ENCODE assay signal across 9 cellular contexts in the genomic region with DNA sequence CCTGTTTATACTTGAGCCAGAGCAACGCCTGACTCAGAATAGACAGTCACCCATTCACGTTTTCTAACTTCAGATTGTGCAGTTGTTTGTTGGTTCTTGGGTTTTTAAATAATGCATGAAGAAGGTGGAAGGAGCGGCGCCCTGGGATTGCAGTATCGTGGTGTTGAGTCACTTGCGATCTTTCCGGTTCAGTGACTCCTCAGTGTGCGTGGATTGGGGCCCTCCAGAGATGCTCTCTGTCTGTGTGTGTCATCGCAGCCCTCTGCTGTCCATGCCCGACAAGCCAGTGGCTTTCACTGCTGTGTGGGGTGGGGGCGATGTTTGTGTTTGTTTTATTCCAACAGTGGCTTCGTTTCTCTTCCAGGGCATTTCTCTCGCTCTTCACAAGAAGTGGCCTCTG.
A peak's percentile ranks its signal among the peaks of the same experiment; 100 is the strongest.
DNase-seq lines count a peak whose midpoint lies in the region; ATAC-seq, FAIRE-seq and TF ChIP-seq lines count a peak whose summit lies in the region.
"Had no signal": no experiment of that assay in that cellular context is flagged by ENCODE, and none has a peak within 500 bp of the region (broad histone marks: within the 10 kb centered on the region; RNA-seq: fewer than 3 reads in every experiment).

No MANE protein-coding gene starts in this region.

- H3K4me2 ChIP-seq in OCI-LY1 (ENCODE audit: low read length) (peak overlapping the region; percentile 8; the same call in 1 of the 2 replicates), K562 (ENCODE audit: insufficient read depth, low read length) (no peak overlapping the region), osteoblast (ENCODE audit: insufficient read depth, low read length) (peak overlapping the region; percentile 37)

- ATAC-seq in K562, result peak; percentile 76

- H3K9me1 ChIP-seq in K562 (ENCODE audit: control insufficient read depth, insufficient read depth, low read length), result peaks cover 3% of the 10 kb centered on the region

- no peaks in the 10 kb centered on the region for H3K9me2 ChIP-seq in OCI-LY1 (ENCODE audit: low read depth, low read length)

- no peaks in the 10 kb centered on the region for H4K20me1 ChIP-seq in OCI-LY1 (ENCODE audit: insufficient read depth, low read length)
- peaks cover 16% of the 10 kb centered on the region; the same call in 1 of the 2 replicates for H4K20me1 ChIP-seq in K562 (replicated peaks; ENCODE audit: control insufficient read depth, insufficient read depth, low read length)
- H4K20me1 ChIP-seq in osteoblast (ENCODE audit: insufficient read depth, low read length), result no peaks in the 10 kb centered on the region

- 37% methylated on average over 12 of the region's 13 CpGs for WGBS in K562 (ENCODE audit: insufficient coverage, low coverage, missing lambda C conversion rate)

- TF ChIP-seq CTCF in OCI-LY1 (IDR thresholded peaks at IDR 0.05; ENCODE audit: low read length) (no peak; the same call in 1 of the 2 replicates), K562 (IDR thresholded peaks at IDR 0.05 in 2 of 3, conservative IDR thresholded peaks at IDR 0.05 in 1 of 3; ENCODE audit: insufficient read depth in 2 of 3, low read depth in 1 of 3, low read length in 3 of 3) (peak in 2 of 3 experiments; percentile 15 to 27; a peak in 1 of 6 replicates), osteoblast (IDR thresholded peaks at IDR 0.05; ENCODE audit: extremely low read depth, low read depth, low read length) (peak; percentile 18)

- H3K9me3 ChIP-seq in OCI-LY1 (ENCODE audit: low read length) (no peaks in the 10 kb centered on the region), K562 (replicated peaks; ENCODE audit: control insufficient read depth, insufficient read depth, low read depth, low read length) (no peaks in the 10 kb centered on the region), osteoblast (ENCODE audit: low read depth, low read length) (no peaks in the 10 kb centered on the region)

- H3K9ac ChIP-seq in OCI-LY1 (ENCODE audit: low read length), result no peak overlapping the region
- H3K9ac ChIP-seq in K562 (ENCODE audit: insufficient read depth in 1 of 2, low read depth in 2 of 2, low read length in 2 of 2), result peak overlapping the region in 1 of 2 experiments; percentile 68; a peak in 2 of 4 replicates

- in situ Hi-C loops in K562 (cut with MboI), result no loop called here

- peaks cover under 1% of the 10 kb centered on the region; the same call in 1 of the 2 replicates for H3K36me3 ChIP-seq in OCI-LY1 (ENCODE audit: insufficient read depth, low read length)
- H3K36me3 ChIP-seq in K562 (ENCODE audit: control insufficient read depth, insufficient read depth, low read length), result peaks cover 1% of the 10 kb centered on the region; the same call in 2 of the 3 replicates
- no peaks in the 10 kb centered on the region for H3K36me3 ChIP-seq in osteoblast (ENCODE audit: insufficient read depth, low read length)

- BruUV-seq in K562 (replicated peaks; lab: Mats Ljungman, UMichigan), result no TSS peak

- TF ChIP-seq POLR2A in K562 (conservative IDR thresholded peaks at IDR 0.05), result no peak

- peak; percentile 29 for DNase-seq in COLO668 (lab: John Stamatoyannopoulos, UW; ENCODE audit: unreplicated experiment)
- DNase-seq in K562 (ENCODE audit: extremely low read depth in 1 of 4, low spot score in 3 of 4), result peak in 2 of 4 experiments; percentile 20 to 40
- peak; percentile 90 for DNase-seq in osteoblast (ENCODE audit: insufficient read length, low spot score, missing footprints)
- no peak for DNase-seq in epidermal melanocyte (ENCODE audit: insufficient read length, low spot score)
- DNase-seq in DMS79 (lab: John Stamatoyannopoulos, UW), result no peak
- no peak for DNase-seq in NCI-H524 treated with DMSO at 0.1 percent for 48 hours (lab: John Stamatoyannopoulos, UW)
- no peak for DNase-seq in foreskin melanocyte
- DNase-seq: activated B cell treated with CpG ODN at 0.5 μM for 24 hours had no signal

- peak; percentile 6 for FAIRE-seq in K562 (lab: Jason Lieb, UNC)

- no peaks in the 10 kb centered on the region for H3K79me2 ChIP-seq in OCI-LY1 (ENCODE audit: insufficient read depth, low read length)
- H3K79me2 ChIP-seq in K562 (ENCODE audit: control insufficient read depth, insufficient read depth, low read length), result peaks cover 14% of the 10 kb centered on the region; the same call in 2 of the 3 replicates
- peaks cover 36% of the 10 kb centered on the region for H3K79me2 ChIP-seq in osteoblast (ENCODE audit: insufficient read depth, low read length)

- H2AFZ ChIP-seq in OCI-LY1 (ENCODE audit: low read length), result no peak overlapping the region
- no peak overlapping the region for H2AFZ ChIP-seq in K562 (ENCODE audit: low read depth, low read length)
- H2AFZ ChIP-seq in osteoblast (ENCODE audit: low read length), result no peak overlapping the region

- H3K4me3 ChIP-seq in OCI-LY1 (ENCODE audit: low read depth, low read length, poor library complexity, severe bottlenecking), result peak overlapping the region; percentile 7
- H3K4me3 ChIP-seq in K562, result no peak overlapping the region
- no peak overlapping the region for H3K4me3 ChIP-seq in osteoblast (ENCODE audit: insufficient read depth, low read length)

- POLR2A ChIA-PET in K562 (lab: Yijun Ruan, JAX), result no interaction called here

- H3K27me3 ChIP-seq in OCI-LY1 (ENCODE audit: insufficient read depth, low read length) (no peaks in the 10 kb centered on the region), K562 (ENCODE audit: control insufficient read depth in 2 of 2, insufficient read depth in 2 of 2, low read length in 2 of 2) (no peaks in the 10 kb centered on the region), osteoblast (ENCODE audit: insufficient read depth, low read length) (no peaks in the 10 kb centered on the region)

- CTCF ChIA-PET in K562 (lab: Yijun Ruan, JAX; ENCODE audit: low intra/inter-chr PET ratio), result no interaction called here

- intact Hi-C loops in K562 (cut with micrococcal nuclease), result no loop called here

- H3K4me1 ChIP-seq in OCI-LY1 (ENCODE audit: insufficient read depth, low read length, severe bottlenecking) (peaks cover 22% of the 10 kb centered on the region), K562 (replicated peaks in 1 of 2; ENCODE audit: control insufficient read depth in 2 of 2, insufficient read depth in 2 of 2, low read length in 2 of 2) (peaks cover 0 to 23% of the 10 kb centered on the region in 2 experiments; a peak in 2 of 5 replicates), osteoblast (ENCODE audit: insufficient read depth, low read length) (peaks cover 11% of the 10 kb centered on the region)

- H3K27ac ChIP-seq in OCI-LY1 (ENCODE audit: low read depth, low read length, poor library complexity, severe bottlenecking) (no peak overlapping the region), K562 (ENCODE audit: extremely low read depth, low read depth, low read length) (no peak overlapping the region), osteoblast (ENCODE audit: low read depth, low read length) (peak overlapping the region; percentile 47)

- no peak for TF ChIP-seq EP300 in K562 (IDR thresholded peaks at IDR 0.05; ENCODE audit: low read length)

- H3F3A ChIP-seq in OCI-LY1 (ENCODE audit: insufficient read depth, low read length), result peaks cover 8% of the 10 kb centered on the region; the same call in 1 of the 2 replicates

- peak in 1 of 2 experiments; percentile 37; a peak in 1 of 4 replicates for TF ChIP-seq RAD21 in K562 (CRISPR knock-in tag; conservative IDR thresholded peaks at IDR 0.05 in 1 of 2, IDR thresholded peaks at IDR 0.05 in 1 of 2)

TF ChIP-seq in K562, 482 proteins besides CTCF, POLR2A, EP300 and RAD21:
- TF ChIP-seq ZNF41 (CRISPR knock-in tag; conservative IDR thresholded peaks at IDR 0.05) (no peak), CXXC5 (CRISPR knock-in tag; IDR thresholded peaks at IDR 0.05) (peak; percentile 23; the same call in 1 of the 2 replicates), ATF3 (IDR thresholded peaks at IDR 0.05) (peak; percentile 41; the same call in 1 of the 2 replicates), ATF3 (CRISPR knock-in tag; conservative IDR thresholded peaks at IDR 0.05) (no peak), CEBPG (CRISPR knock-in tag; IDR thresholded peaks at IDR 0.05) (no peak), CEBPG (tag; conservative IDR thresholded peaks at IDR 0.05 in 1 of 2, IDR thresholded peaks at IDR 0.05 in 1 of 2) (peak in 1 of 2 experiments; percentile 52; a peak in 1 of 4 replicates), RBFOX2 (IDR thresholded peaks at IDR 0.05; ENCODE audit: low read depth, low read length) (no peak), FOSL1 (tag; conservative IDR thresholded peaks at IDR 0.05) (peak; percentile 80; the same call in 1 of the 2 replicates), JUND (IDR thresholded peaks at IDR 0.05; ENCODE audit: borderline replicate concordance, low read depth, low read length) (peak; percentile 46; the same call in 1 of the 2 replicates), JUND (tag; IDR thresholded peaks at IDR 0.05; ENCODE audit: borderline replicate concordance, low read depth, low read length) (no peak)

Comparison
In these comparisons a context has a peak if more than half of its experiments do, and no peak if none do; other contexts are left out.
1. DNase-seq: peak in COLO668 (single experiment) and osteoblast (single experiment); none in epidermal melanocyte (single experiment), DMS79 (single experiment), NCI-H524 treated with DMSO at 0.1 percent for 48 hours (single experiment) and foreskin melanocyte (single experiment).